ENCODE assay signal across 1 cellular context in the genomic region with DNA sequence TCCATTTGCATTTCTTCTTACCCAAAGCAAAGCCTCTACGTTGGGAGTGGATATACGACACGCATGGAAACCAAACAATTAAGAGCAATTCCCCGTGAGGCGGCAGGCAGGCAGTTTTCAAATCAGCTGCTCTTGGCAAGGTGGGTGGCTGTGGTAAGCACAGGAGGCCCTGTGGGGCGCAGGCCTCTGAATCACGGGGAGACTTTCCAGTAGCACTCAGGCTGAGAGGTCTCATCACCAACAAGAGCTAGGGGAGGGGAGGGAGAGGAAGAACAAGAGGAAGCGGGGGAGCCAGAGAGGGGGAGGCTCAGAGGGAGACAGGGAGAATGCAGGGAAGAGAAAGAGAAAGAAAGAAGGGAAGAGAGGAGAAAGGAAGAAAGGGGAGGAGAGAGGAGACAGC.
TF ChIP-seq lines count a peak whose summit lies in the region.

No MANE protein-coding gene starts in this region.

TF ChIP-seq in H1, 55 proteins besides CTCF, POLR2A, EP300 and RAD21 (continued from another document):
- TF ChIP-seq HDAC6 (IDR thresholded peaks at IDR 0.05; ENCODE audit: low read depth, low read length) = no peak
- no peak for TF ChIP-seq SIN3A (conservative IDR thresholded peaks at IDR 0.05 in 1 of 2, IDR thresholded peaks at IDR 0.05 in 1 of 2; ENCODE audit: low read depth in 1 of 2, low read length in 2 of 2)
